In the genomic region with DNA sequence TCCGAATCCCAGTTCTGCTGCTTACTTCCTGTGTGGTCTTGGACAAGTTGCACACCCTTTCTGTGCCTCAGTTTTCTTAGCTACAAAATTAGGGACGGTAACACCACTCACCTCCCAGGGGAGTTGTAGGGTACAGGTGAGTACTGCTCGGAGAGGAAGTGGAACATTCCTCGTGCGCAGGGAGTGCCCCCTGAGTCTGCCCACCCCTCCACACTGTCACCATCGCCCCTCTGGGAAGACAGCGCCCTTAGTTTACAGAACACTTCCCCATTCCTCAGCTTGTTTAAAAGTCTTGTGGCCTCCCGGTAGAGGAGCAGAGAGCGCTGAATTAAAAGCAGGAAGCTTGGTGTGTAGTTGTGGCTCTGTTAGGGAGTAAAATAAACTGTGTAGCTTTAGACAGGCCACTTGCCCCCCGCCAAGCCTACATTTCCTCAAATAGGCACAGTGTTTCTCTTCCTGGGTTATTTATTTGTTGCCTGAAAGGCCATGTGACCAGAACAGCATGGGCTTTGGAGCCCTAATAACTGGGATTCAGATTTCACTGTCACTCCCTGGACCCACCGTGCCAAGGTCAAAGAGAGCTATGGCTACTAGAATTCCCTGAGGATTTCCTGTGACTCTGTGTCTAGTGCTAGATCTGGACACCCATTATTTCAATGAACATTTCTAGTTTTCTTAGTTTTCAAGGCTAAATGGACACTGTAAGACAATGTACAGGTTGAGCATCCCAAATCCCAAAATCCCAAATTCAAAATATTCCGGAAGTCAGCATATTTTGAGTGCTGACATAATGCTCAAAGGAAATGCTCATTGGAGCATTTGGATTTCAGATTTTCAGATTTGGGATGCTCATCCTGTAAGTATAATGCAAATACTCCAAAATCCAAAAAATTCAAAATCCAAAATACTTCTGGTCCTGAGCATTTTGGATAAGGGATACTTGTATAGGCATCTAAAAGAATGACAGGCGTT, we compare ENCODE assay signal across 21 cellular contexts.
DNase-seq lines count a peak whose midpoint lies in the region; ATAC-seq and TF ChIP-seq lines count a peak whose summit lies in the region.
"Had no signal": no experiment of that assay in that cellular context is flagged by ENCODE, and none has a peak within 500 bp of the region (broad histone marks: within the 10 kb centered on the region; RNA-seq: fewer than 3 reads in every experiment).

No MANE protein-coding gene starts in this region.

- H3K9me3 ChIP-seq in neutrophil = no peaks in the 10 kb centered on the region
- H3K9me3 ChIP-seq in esophagus squamous epithelium = no peaks in the 10 kb centered on the region
- H3K9me3 ChIP-seq in MG63 = no peaks in the 10 kb centered on the region
- H3K9me3 ChIP-seq: right atrium auricular region had no signal

- peaks cover 40 to 47% of the 10 kb centered on the region in 2 experiments for H3K4me1 ChIP-seq in neutrophil (ENCODE audit: control insufficient read depth in 1 of 2, insufficient read depth in 1 of 2, low read depth in 1 of 2, low read length in 1 of 2)
- peaks cover 0 to under 1% (median 0%) of the 10 kb centered on the region in 3 donors for H3K4me1 ChIP-seq in esophagus squamous epithelium
- H3K4me1 ChIP-seq: right atrium auricular region had no signal

- H3K27ac ChIP-seq in neutrophil (peak overlapping the region; percentile 33), esophagus squamous epithelium (no peak overlapping the region)
- H3K27ac ChIP-seq: 22Rv1, right atrium auricular region had no signal

- H3K27ac Mint-ChIP-seq in activated B cell treated with CpG ODN at 0.5 μM for 24 hours = no peak overlapping the region
- H3K27ac Mint-ChIP-seq: activated naive CD8-positive, alpha-beta T cell treated with anti-CD3 and anti-CD28 coated beads for 36 hours; activated T-cell treated with anti-CD3 and anti-CD28 coated beads, Interleukin-2, amount 50 U/mL, for 72 hours; dendritic cell treated with granulocyte-macrophage colony-stimulating factor and Interleukin-4, amounts not matched to agents 40 ng/mL and 50 ng/mL, for 4 days; stimulated activated effector memory CD8-positive, alpha-beta T cell treated with anti-CD3 and anti-CD28 coated beads, Interleukin-12 subunit alpha, Interleukin-12 subunit beta, amount 100 ng/mL, for 72 hours; WTC11 had no signal

- H3K36me3 Mint-ChIP-seq in activated B cell treated with CpG ODN at 0.5 μM for 24 hours (ENCODE audit: low read depth) = peaks cover 39% of the 10 kb centered on the region
- H3K36me3 Mint-ChIP-seq: stimulated activated effector memory CD8-positive, alpha-beta T cell treated with anti-CD3 and anti-CD28 coated beads, Interleukin-12 subunit alpha, Interleukin-12 subunit beta, amount 100 ng/mL, for 72 hours; WTC11 had no signal

- H3K4me3 ChIP-seq in NB4 (ENCODE audit: low read depth, low read length) (no peak overlapping the region), neutrophil (ENCODE audit: low read depth in 1 of 2, low read length in 1 of 2) (no peak overlapping the region), esophagus squamous epithelium (no peak overlapping the region), MG63 (no peak overlapping the region)
- H3K4me3 ChIP-seq: right atrium auricular region had no signal

- TF ChIP-seq CTCF in NB4 (IDR thresholded peaks at IDR 0.05; ENCODE audit: low read depth, low read length) = no peak
- no peak for TF ChIP-seq CTCF in activated B cell treated with CpG ODN at 0.5 μM for 24 hours (IDR thresholded peaks at IDR 0.05)
- TF ChIP-seq CTCF in neutrophil (IDR thresholded peaks at IDR 0.05) = no peak
- no peak for TF ChIP-seq CTCF in esophagus squamous epithelium (IDR thresholded peaks at IDR 0.05)

- TF ChIP-seq POLR2A in NB4 (IDR thresholded peaks at IDR 0.05; ENCODE audit: extremely low read depth, insufficient read length) (no peak), esophagus squamous epithelium (IDR thresholded peaks at IDR 0.05) (no peak)

- H3K36me3 ChIP-seq in neutrophil = no peaks in the 10 kb centered on the region
- no peaks in the 10 kb centered on the region for H3K36me3 ChIP-seq in esophagus squamous epithelium
- H3K36me3 ChIP-seq in MG63 = no peaks in the 10 kb centered on the region
- H3K36me3 ChIP-seq: right atrium auricular region had no signal

- H3K27me3 ChIP-seq in neutrophil (no peaks in the 10 kb centered on the region), esophagus squamous epithelium (no peaks in the 10 kb centered on the region), MG63 (no peaks in the 10 kb centered on the region)
- H3K27me3 ChIP-seq: right atrium auricular region had no signal

- H3K9me3 Mint-ChIP-seq in activated B cell treated with CpG ODN at 0.5 μM for 24 hours = peaks cover 3% of the 10 kb centered on the region
- H3K9me3 Mint-ChIP-seq: dendritic cell treated with granulocyte-macrophage colony-stimulating factor and Interleukin-4, amounts not matched to agents 40 ng/mL and 50 ng/mL, for 4 days; stimulated activated effector memory CD8-positive, alpha-beta T cell treated with anti-CD3 and anti-CD28 coated beads, Interleukin-12 subunit alpha, Interleukin-12 subunit beta, amount 100 ng/mL, for 72 hours; T-cell had no signal

- DNase-seq in DMS153 (lab: John Stamatoyannopoulos, UW) (peak; percentile 34), DMS153 treated with DMSO at 0.1 percent for 48 hours (lab: John Stamatoyannopoulos, UW; ENCODE audit: unreplicated experiment) (no peak), NB4 (ENCODE audit: low read depth) (peak; percentile 74), activated B cell treated with CpG ODN at 0.5 μM for 24 hours (no peak), esophagus squamous epithelium (lab: John Stamatoyannopoulos, UW) (no peak), MG63 (no peak), iPS-NIHi7 (ENCODE audit: extremely low spot score) (no peak)
- DNase-seq: activated naive CD8-positive, alpha-beta T cell treated with anti-CD3 and anti-CD28 coated beads for 36 hours; activated T-cell treated with anti-CD3 and anti-CD28 coated beads, Interleukin-2, amount 50 U/mL, for 72 hours; foreskin fibroblast; NCI-H1048; NCI-H2081; NCI-H526; stimulated activated CD4-positive, alpha-beta T cell treated with anti-CD3 and anti-CD28 coated beads, Interleukin-15, amount 100 ng/mL, for 24 hours; T-cell had no signal

- peaks cover 35% of the 10 kb centered on the region for H3K4me1 Mint-ChIP-seq in activated B cell treated with CpG ODN at 0.5 μM for 24 hours

- CTCF ChIA-PET in activated B cell treated with CpG ODN at 0.5 μM for 24 hours (lab: Charles Lee) = no interaction called here

- POLR2A ChIA-PET in activated B cell treated with CpG ODN at 0.5 μM for 24 hours (lab: Charles Lee) = no interaction called here

- intact Hi-C loops in activated B cell treated with CpG ODN at 0.5 μM for 24 hours (cut with micrococcal nuclease) = no loop called here
- intact Hi-C loops in esophagus squamous epithelium (cut with DNase I) = no loop called here

- no peaks in the 10 kb centered on the region for H3K27me3 Mint-ChIP-seq in activated B cell treated with CpG ODN at 0.5 μM for 24 hours
- H3K27me3 Mint-ChIP-seq: activated naive CD8-positive, alpha-beta T cell treated with anti-CD3 and anti-CD28 coated beads for 36 hours; dendritic cell treated with granulocyte-macrophage colony-stimulating factor and Interleukin-4, amounts not matched to agents 40 ng/mL and 50 ng/mL, for 4 days; T-cell had no signal

- H3K4me3 Mint-ChIP-seq in activated B cell treated with CpG ODN at 0.5 μM for 24 hours = no peak overlapping the region
- H3K4me3 Mint-ChIP-seq: activated naive CD8-positive, alpha-beta T cell treated with anti-CD3 and anti-CD28 coated beads for 36 hours; activated T-cell treated with anti-CD3 and anti-CD28 coated beads, Interleukin-2, amount 50 U/mL, for 72 hours; dendritic cell treated with granulocyte-macrophage colony-stimulating factor and Interleukin-4, amounts not matched to agents 40 ng/mL and 50 ng/mL, for 4 days; stimulated activated effector memory CD8-positive, alpha-beta T cell treated with anti-CD3 and anti-CD28 coated beads, Interleukin-12 subunit alpha, Interleukin-12 subunit beta, amount 100 ng/mL, for 72 hours; T-cell; WTC11 had no signal

- ATAC-seq in activated B cell treated with CpG ODN at 0.5 μM for 24 hours (ENCODE audit: low read depth) = peak; percentile 76
- ATAC-seq: activated T-cell treated with anti-CD3 and anti-CD28 coated beads, Interleukin-2, amount 50 U/mL, for 72 hours; stimulated activated effector memory CD8-positive, alpha-beta T cell treated with anti-CD3 and anti-CD28 coated beads, Interleukin-12 subunit alpha, Interleukin-12 subunit beta, amount 100 ng/mL, for 72 hours; T-cell; WTC11 had no signal

- WGBS in esophagus squamous epithelium, 2 donors = 64 to 72% methylated on average over 10 to 12 of the region's 13 CpGs

Comparison
In these comparisons a context has a peak if more than half of its experiments do, and no peak if none do; other contexts are left out.
1. DNase-seq: peak in DMS153 (single experiment) and NB4 (single experiment); none in DMS153 treated with DMSO at 0.1 percent for 48 hours (single experiment), activated B cell treated with CpG ODN at 0.5 μM for 24 hours (single experiment), esophagus squamous epithelium (single experiment), MG63 (single experiment) and iPS-NIHi7 (single experiment).